In the genomic region with DNA sequence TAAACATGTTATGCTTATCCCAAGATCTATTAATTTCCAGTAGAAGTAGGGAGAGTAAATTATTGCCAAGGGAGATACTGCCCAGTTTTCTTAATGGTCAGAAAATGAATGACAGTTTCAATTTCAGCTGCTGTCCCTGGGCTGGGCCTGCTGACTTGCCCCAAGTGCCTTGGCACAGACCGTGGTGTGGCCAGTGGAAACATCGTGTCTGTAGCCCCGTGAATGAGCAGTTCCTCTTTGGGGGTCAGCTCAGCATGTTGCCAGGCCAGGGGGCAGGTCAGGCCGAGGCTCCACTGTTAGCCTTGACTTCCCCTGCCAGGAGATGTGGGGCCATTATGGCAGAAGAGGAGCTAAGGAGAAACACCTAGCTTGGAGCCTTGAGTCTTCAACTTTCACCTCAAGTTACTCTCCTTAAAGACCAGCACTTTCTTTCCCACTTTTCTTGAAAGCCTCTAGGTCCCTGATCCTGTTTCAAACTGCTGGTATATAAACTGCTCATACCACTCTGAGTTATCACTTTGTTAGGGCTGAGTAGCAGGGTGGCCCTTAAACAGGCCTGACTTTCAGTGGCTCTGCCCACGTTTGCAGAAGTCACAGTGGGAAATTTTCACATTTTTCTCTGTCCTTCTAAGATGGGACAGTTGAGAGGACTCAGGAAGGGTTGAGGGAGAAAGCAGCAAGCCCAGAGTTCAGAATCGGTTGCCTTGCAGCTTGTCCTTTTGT, we compare ENCODE assay signal across 11 cellular contexts.
DNase-seq lines count a peak whose midpoint lies in the region; TF ChIP-seq lines count a peak whose summit lies in the region.
"Had no signal": no experiment of that assay in that cellular context is flagged by ENCODE, and none has a peak within 500 bp of the region (broad histone marks: within the 10 kb centered on the region; RNA-seq: fewer than 3 reads in every experiment).

No MANE protein-coding gene starts in this region.

- peak overlapping the region; percentile 88 for H3K27ac Mint-ChIP-seq in T-helper 1 cell treated with Interleukin-12 subunit alpha and Interleukin-12 subunit beta and Interleukin-4 antibody, amounts not matched to agents 30 μg/mL and 1 μg/mL, for 36 hours
- peak overlapping the region; percentile 95 for H3K27ac Mint-ChIP-seq in stimulated activated naive CD8-positive, alpha-beta T cell treated with anti-CD3 and anti-CD28 coated beads, Interleukin-15, Interleukin-2, amounts not matched to agents 100 ng/mL and 50 ng/mL, for 24 hours

- intact Hi-C loops in left ventricle myocardium inferior (cut with micrococcal nuclease), result no loop called here

- peak overlapping the region; percentile 76 for H3K4me3 Mint-ChIP-seq in T-helper 1 cell treated with Interleukin-12 subunit alpha and Interleukin-12 subunit beta and Interleukin-4 antibody, amounts not matched to agents 30 μg/mL and 1 μg/mL, for 36 hours
- H3K4me3 Mint-ChIP-seq in stimulated activated naive CD8-positive, alpha-beta T cell treated with anti-CD3 and anti-CD28 coated beads, Interleukin-15, Interleukin-2, amounts not matched to agents 100 ng/mL and 50 ng/mL, for 24 hours, result peak overlapping the region; percentile 43

- H3K27me3 ChIP-seq in left ventricle myocardium inferior (ENCODE audit: low read depth), result no peaks in the 10 kb centered on the region
- H3K27me3 ChIP-seq: SJSA1, tibial nerve had no signal

- H3K27me3 Mint-ChIP-seq in T-helper 1 cell treated with Interleukin-12 subunit alpha and Interleukin-12 subunit beta and Interleukin-4 antibody, amounts not matched to agents 30 μg/mL and 1 μg/mL, for 36 hours (ENCODE audit: low read depth), result no peaks in the 10 kb centered on the region
- H3K27me3 Mint-ChIP-seq in stimulated activated naive CD8-positive, alpha-beta T cell treated with anti-CD3 and anti-CD28 coated beads, Interleukin-15, Interleukin-2, amounts not matched to agents 100 ng/mL and 50 ng/mL, for 24 hours, result no peaks in the 10 kb centered on the region

- H3K9me3 ChIP-seq in left ventricle myocardium inferior (replicated peaks), result no peaks in the 10 kb centered on the region
- H3K9me3 ChIP-seq: SJSA1, tibial nerve had no signal

- H3K27ac ChIP-seq in VCaP (peak overlapping the region; percentile 19; the same call in 1 of the 2 replicates), left ventricle myocardium inferior (replicated peaks) (peak overlapping the region; percentile 27)
- H3K27ac ChIP-seq: SJSA1 had no signal

- peaks cover 24% of the 10 kb centered on the region for H3K36me3 Mint-ChIP-seq in T-helper 1 cell treated with Interleukin-12 subunit alpha and Interleukin-12 subunit beta and Interleukin-4 antibody, amounts not matched to agents 30 μg/mL and 1 μg/mL, for 36 hours (ENCODE audit: low read depth)
- peaks cover 23% of the 10 kb centered on the region for H3K36me3 Mint-ChIP-seq in stimulated activated naive CD8-positive, alpha-beta T cell treated with anti-CD3 and anti-CD28 coated beads, Interleukin-15, Interleukin-2, amounts not matched to agents 100 ng/mL and 50 ng/mL, for 24 hours (ENCODE audit: low read depth)

- H3K4me1 Mint-ChIP-seq in T-helper 1 cell treated with Interleukin-12 subunit alpha and Interleukin-12 subunit beta and Interleukin-4 antibody, amounts not matched to agents 30 μg/mL and 1 μg/mL, for 36 hours (ENCODE audit: low read depth), result peaks cover 81% of the 10 kb centered on the region
- H3K4me1 Mint-ChIP-seq in stimulated activated naive CD8-positive, alpha-beta T cell treated with anti-CD3 and anti-CD28 coated beads, Interleukin-15, Interleukin-2, amounts not matched to agents 100 ng/mL and 50 ng/mL, for 24 hours (ENCODE audit: low read depth), result peaks cover 80% of the 10 kb centered on the region

- TF ChIP-seq CTCF in VCaP (conservative IDR thresholded peaks at IDR 0.05), result no peak
- TF ChIP-seq CTCF in left ventricle myocardium inferior (IDR thresholded peaks at IDR 0.05; ENCODE audit: borderline replicate concordance), result no peak

- H3K4me3 ChIP-seq in left ventricle myocardium inferior, result no peak overlapping the region
- H3K4me3 ChIP-seq: SJSA1, tibial nerve had no signal

- DNase-seq in T-helper 1 cell, result no peak
- DNase-seq in left ventricle myocardium inferior, result no peak
- no peak for DNase-seq in RKO (ENCODE audit: low spot score)
- no peak for DNase-seq in NCI-H1105 treated with DMSO at 0.1 percent for 48 hours (lab: John Stamatoyannopoulos, UW)
- no peak for DNase-seq in HuH-7.5 (ENCODE audit: low spot score)
- DNase-seq: NCI-H2029 had no signal

- H3K9me3 Mint-ChIP-seq in T-helper 1 cell treated with Interleukin-12 subunit alpha and Interleukin-12 subunit beta and Interleukin-4 antibody, amounts not matched to agents 30 μg/mL and 1 μg/mL, for 36 hours, result no peaks in the 10 kb centered on the region
- no peaks in the 10 kb centered on the region for H3K9me3 Mint-ChIP-seq in stimulated activated naive CD8-positive, alpha-beta T cell treated with anti-CD3 and anti-CD28 coated beads, Interleukin-15, Interleukin-2, amounts not matched to agents 100 ng/mL and 50 ng/mL, for 24 hours

- peaks cover 99% of the 10 kb centered on the region for H3K4me1 ChIP-seq in left ventricle myocardium inferior

- no peaks in the 10 kb centered on the region for H3K36me3 ChIP-seq in left ventricle myocardium inferior
- H3K36me3 ChIP-seq: SJSA1, tibial nerve had no signal
